Comparison of ENCODE assay signal across 24 cellular contexts in the genomic region with DNA sequence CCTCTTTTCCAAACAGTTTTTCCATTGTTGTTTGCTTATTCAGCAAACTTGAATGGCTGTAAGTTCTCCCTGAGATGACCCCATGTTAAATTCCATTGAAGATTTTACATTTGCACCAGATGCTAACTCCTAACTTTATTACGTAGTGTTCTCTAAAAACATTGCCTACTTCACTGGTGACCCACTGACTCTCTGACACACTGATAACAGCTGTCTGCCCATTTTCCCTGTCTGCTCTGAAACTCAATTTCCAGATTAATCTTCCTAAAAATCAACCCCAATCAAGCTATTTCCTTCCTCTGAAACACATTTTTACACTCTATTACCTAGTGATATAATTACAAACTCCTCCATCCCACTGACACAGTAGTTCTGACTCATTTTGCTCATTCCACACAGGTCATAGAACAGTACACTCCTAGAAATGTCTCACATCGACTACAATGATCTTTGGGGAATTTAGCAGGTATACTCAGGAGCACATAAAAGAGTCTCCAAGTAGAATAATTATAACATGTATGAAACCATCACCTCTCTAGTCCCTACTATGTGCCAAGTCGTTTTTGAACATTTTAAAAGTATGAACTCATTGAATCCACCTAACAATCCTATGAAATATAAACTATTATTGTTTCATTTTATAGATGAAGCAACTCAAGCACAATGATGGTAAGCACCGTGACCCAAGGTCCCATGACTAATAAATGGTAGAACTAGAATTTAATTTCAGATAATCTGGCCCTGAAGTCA.
DNase-seq lines count a peak whose midpoint lies in the region; ATAC-seq and TF ChIP-seq lines count a peak whose summit lies in the region.
"Had no signal": no experiment of that assay in that cellular context is flagged by ENCODE, and none has a peak within 500 bp of the region (broad histone marks: within the 10 kb centered on the region; RNA-seq: fewer than 3 reads in every experiment).

No MANE protein-coding gene starts in this region.

- no peaks in the 10 kb centered on the region for H3K9me3 ChIP-seq in uterus
- H3K9me3 ChIP-seq: ovary, upper lobe of left lung had no signal

- no peaks in the 10 kb centered on the region for H3K27me3 ChIP-seq in uterus
- H3K27me3 ChIP-seq: ovary, upper lobe of left lung had no signal

- DNase-seq in ELR (ENCODE audit: low read depth) (peak; percentile 42), epithelial cell of prostate (ENCODE audit: low read depth, low spot score) (peak; percentile 2), non-pigmented ciliary epithelial cell (ENCODE audit: low read depth) (peak; percentile 22), A172 (ENCODE audit: low spot score) (no peak), left lobe of liver (ENCODE audit: low spot score) (no peak), uterus (no peak)
- DNase-seq: activated CD8-positive, alpha-beta T cell treated with anti-CD3 and anti-CD28 coated beads, Interleukin-2, amount 10 ng/mL, durations not matched to agents 7 days and 5 days; activated gamma-delta T cell treated with Interleukin-2 at 50 U/mL for 16 hours; amniotic stem cell; CD4-positive, CD25-positive, alpha-beta regulatory T cell; GDM1; H9; KBM-7; naive thymus-derived CD8-positive, alpha-beta T cell; NCI-H146; NCI-H524; ovary; stimulated activated CD8-positive, alpha-beta memory T cell treated with anti-CD3 and anti-CD28 coated beads, Interleukin-4, amount 100 ng/mL, for 48 hours; upper lobe of left lung had no signal

- ATAC-seq in SK-N-SH treated with all-trans-retinoic acid at 6 μM for 48 hours: peak; percentile 47
- no peak for ATAC-seq in left lobe of liver
- no peak for ATAC-seq in GM21390 (IDR thresholded peaks at IDR 0.05; ENCODE audit: unreplicated experiment)
- ATAC-seq: activated CD4-positive, CD25-positive, alpha-beta regulatory T cell treated with anti-CD3 and anti-CD28 coated beads, Interleukin-2, amount 50 U/mL, for 24 hours; activated CD8-positive, alpha-beta T cell treated with anti-CD3 and anti-CD28 coated beads, Interleukin-2, amount 10 ng/mL, durations not matched to agents 7 days and 5 days; esophagus mucosa; naive thymus-derived CD8-positive, alpha-beta T cell; sciatic nerve had no signal

- no peak for TF ChIP-seq CTCF in uterus (IDR thresholded peaks at IDR 0.05)

- TF ChIP-seq POLR2A in uterus (IDR thresholded peaks at IDR 0.05): no peak

- no peaks in the 10 kb centered on the region for H3K4me1 ChIP-seq in uterus
- H3K4me1 ChIP-seq: upper lobe of left lung had no signal

- no peaks in the 10 kb centered on the region for H3K36me3 ChIP-seq in uterus
- H3K36me3 ChIP-seq: ovary, upper lobe of left lung had no signal

- peak overlapping the region; percentile 60 for H3K27ac ChIP-seq in epithelial cell of prostate
- no peak overlapping the region for H3K27ac ChIP-seq in uterus
- H3K27ac ChIP-seq: ovary, upper lobe of left lung had no signal

- intact Hi-C loops in uterus (cut with DNase I; ENCODE audit: low total_unique reads): no loop called here

- no peak overlapping the region for H3K4me3 ChIP-seq in uterus
- H3K4me3 ChIP-seq: ovary, upper lobe of left lung had no signal

TF ChIP-seq in SK-N-SH treated with all-trans-retinoic acid at 6 μM for 48 hours, 23 proteins besides CTCF, POLR2A, EP300 and RAD21:
- TF ChIP-seq ZFP3 (CRISPR knock-in tag; IDR thresholded peaks at IDR 0.05) (no peak), GLIS3 (CRISPR knock-in tag; IDR thresholded peaks at IDR 0.05) (no peak), TCF4 (CRISPR knock-in tag; IDR thresholded peaks at IDR 0.05; ENCODE audit: borderline replicate concordance) (peak; percentile 74), PPARA (CRISPR knock-in tag; IDR thresholded peaks at IDR 0.05; ENCODE audit: borderline replicate concordance) (no peak)
TF ChIP-seq in SK-N-SH treated with all-trans-retinoic acid at 6 μM for 48 hours: peak in this region for 1.

Comparison
In these comparisons a context has a peak if more than half of its experiments do, and no peak if none do; other contexts are left out.
1. DNase-seq: peak in ELR (single experiment), epithelial cell of prostate (single experiment) and non-pigmented ciliary epithelial cell (single experiment); none in A172 (single experiment), left lobe of liver (single experiment) and uterus (0 of 2).